22 cellular contexts compared by ENCODE assay signal in the genomic region with DNA sequence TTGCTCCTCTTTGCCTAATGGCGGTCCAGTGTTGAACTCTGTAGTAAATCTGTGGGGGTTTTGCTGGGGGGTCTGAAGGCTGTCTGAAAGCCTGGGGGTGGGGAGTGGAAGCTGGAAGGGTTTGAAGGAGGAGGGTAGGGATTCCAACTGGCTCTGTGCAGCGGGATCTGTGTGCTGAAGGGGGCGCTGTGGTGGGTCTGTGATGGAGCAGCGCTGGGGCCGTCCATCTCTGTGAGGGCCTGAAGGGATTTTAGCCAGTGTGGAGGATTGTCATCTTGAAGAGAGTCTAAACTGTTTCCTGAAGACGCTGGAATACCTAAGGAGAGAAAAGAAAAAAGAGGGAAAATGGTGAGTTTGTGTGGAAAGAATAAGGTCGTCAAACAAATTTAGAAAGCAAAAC.
DNase-seq lines count a peak whose midpoint lies in the region; ATAC-seq, FAIRE-seq and TF ChIP-seq lines count a peak whose summit lies in the region.
"Had no signal": no experiment of that assay in that cellular context is flagged by ENCODE, and none has a peak within 500 bp of the region (broad histone marks: within the 10 kb centered on the region; RNA-seq: fewer than 3 reads in every experiment).

No MANE protein-coding gene starts in this region.

- DNase-seq in bronchial epithelial cell (ENCODE audit: low read depth) (no peak), keratinocyte (ENCODE audit: low read depth, low spot score) (no peak), NCI-H774 (lab: John Stamatoyannopoulos, UW) (no peak), GM12892 (ENCODE audit: insufficient read length) (no peak), heart right ventricle (no peak)
- DNase-seq in stimulated activated CD4-positive, alpha-beta T cell treated with anti-CD3 and anti-CD28 coated beads, Interleukin-4, amount 100 ng/mL, for 1 hour, result no peak
- DNase-seq: caudate nucleus; COR-L47; effector CD4-positive, alpha-beta T cell; foreskin fibroblast; Karpas-422; NCI-H1436; NCI-H2171 treated with DMSO at 0.1 percent for 48 hours; pancreas; stimulated activated CD4-positive, alpha-beta T cell treated with anti-CD3 and anti-CD28 coated beads, Interleukin-4, amount 100 ng/mL, for 4 hours; stimulated activated CD8-positive, alpha-beta memory T cell treated with anti-CD3 and anti-CD28 coated beads, Interleukin-4, amount 100 ng/mL, for 48 hours; T-cell had no signal

- TF ChIP-seq CTCF in C4-2B (conservative IDR thresholded peaks at IDR 0.05), result peak; percentile 22
- no peak for TF ChIP-seq CTCF in HEK293 (tag by site-specific recombination; IDR thresholded peaks at IDR 0.05)
- TF ChIP-seq CTCF in bronchial epithelial cell (IDR thresholded peaks at IDR 0.05; ENCODE audit: insufficient read depth, low read length, severe bottlenecking), result peak; percentile 3
- peak; percentile 6 to 18 (median 14) for TF ChIP-seq CTCF in keratinocyte (optimal IDR thresholded peaks at IDR 0.05 in 1 of 3, IDR thresholded peaks at IDR 0.05 in 1 of 3, conservative IDR thresholded peaks at IDR 0.05 in 1 of 3; ENCODE audit: extremely low read depth in 1 of 3, insufficient read depth in 2 of 3, low read length in 3 of 3)
- TF ChIP-seq CTCF in heart right ventricle (IDR thresholded peaks at IDR 0.05), result no peak

- intact Hi-C loops in heart right ventricle (cut with DNase I), result no loop called here

- no peaks in the 10 kb centered on the region for H3K9me1 ChIP-seq in keratinocyte (ENCODE audit: control insufficient read depth, extremely low read depth, insufficient read depth, low read length)

- H3K9ac ChIP-seq in keratinocyte (ENCODE audit: control insufficient read depth, extremely low read depth, insufficient read depth, low read length), result no peak overlapping the region

- H3K4me3 ChIP-seq in HEK293 (ENCODE audit: low read depth, low read length) (no peak overlapping the region), bronchial epithelial cell (ENCODE audit: low read depth, low read length) (no peak overlapping the region), keratinocyte (ENCODE audit: control insufficient read depth in 2 of 3, extremely low read depth in 1 of 3, insufficient read depth in 2 of 3, low read depth in 1 of 3, low read length in 3 of 3) (no peak overlapping the region), heart right ventricle (no peak overlapping the region)
- H3K4me3 ChIP-seq: pancreas, suprapubic skin had no signal

- FAIRE-seq in bronchial epithelial cell (lab: Jason Lieb, UNC), result no peak
- FAIRE-seq in keratinocyte (lab: Jason Lieb, UNC), result no peak
- no peak for FAIRE-seq in GM12892 (lab: Jason Lieb, UNC)
- FAIRE-seq: GM12891, pancreas had no signal

- H3K4me2 ChIP-seq in keratinocyte (ENCODE audit: control insufficient read depth, extremely low read depth, insufficient read depth, low read depth, low read length), result no peak overlapping the region

- no peak overlapping the region for H2AFZ ChIP-seq in keratinocyte (ENCODE audit: control insufficient read depth, low read length)

- CTCF ChIA-PET in HEK293 (lab: Yijun Ruan, JAX), result interaction anchor here (0.6 to 1.6 kb wide), 5 partner anchors 10 to 907 kb away, joined by 3 to 6 read pairs (median 4); no protein-coding TSS in a partner anchor

- no peaks in the 10 kb centered on the region for H4K20me1 ChIP-seq in keratinocyte (ENCODE audit: control insufficient read depth, extremely low read depth, insufficient read depth, low read length)

- no peak for ATAC-seq in heart right ventricle
- ATAC-seq: pancreas, Right ventricle myocardium inferior, T-cell had no signal

- H3K9me3 ChIP-seq in HEK293 (ENCODE audit: control insufficient read depth, insufficient read depth, low read depth, low read length) (no peaks in the 10 kb centered on the region), keratinocyte (ENCODE audit: control insufficient read depth, low read depth, low read length) (no peaks in the 10 kb centered on the region), heart right ventricle (no peaks in the 10 kb centered on the region)
- H3K9me3 ChIP-seq: pancreas, suprapubic skin had no signal

- H3K27ac ChIP-seq in C4-2B (no peak overlapping the region), HEK293 (ENCODE audit: extremely low read depth, low read depth, low read length) (no peak overlapping the region), keratinocyte (ENCODE audit: control insufficient read depth, insufficient read depth, low read length) (no peak overlapping the region), heart right ventricle (no peak overlapping the region)
- H3K27ac ChIP-seq: pancreas, suprapubic skin had no signal

- no peaks in the 10 kb centered on the region for H3K4me1 ChIP-seq in HEK293 (ENCODE audit: control insufficient read depth, insufficient read depth, low read length)
- no peaks in the 10 kb centered on the region for H3K4me1 ChIP-seq in keratinocyte (ENCODE audit: control insufficient read depth, extremely low read depth, insufficient read depth, low read length)
- H3K4me1 ChIP-seq in heart right ventricle, result peaks cover 0 to 15% (median 7%) of the 10 kb centered on the region in 9 donors
- H3K4me1 ChIP-seq: pancreas, suprapubic skin had no signal

- 86 to 88% methylated on average over 7 of the region's 7 CpGs for WGBS in heart right ventricle, 2 donors

- POLR2A ChIA-PET in HEK293 (lab: Yijun Ruan, JAX), result no interaction called here

- H3K27me3 ChIP-seq in bronchial epithelial cell (ENCODE audit: control insufficient read depth, insufficient read depth, low read length) (no peaks in the 10 kb centered on the region), keratinocyte (ENCODE audit: control insufficient read depth, extremely low read depth, insufficient read depth, low read length) (no peaks in the 10 kb centered on the region), heart right ventricle (no peaks in the 10 kb centered on the region)
- H3K27me3 ChIP-seq: pancreas, suprapubic skin had no signal

- H3K79me2 ChIP-seq in keratinocyte (ENCODE audit: control insufficient read depth, insufficient read depth, low read length), result no peaks in the 10 kb centered on the region

- H3K36me3 ChIP-seq in HEK293 (ENCODE audit: control insufficient read depth in 2 of 2, insufficient read depth in 1 of 2, low read length in 2 of 2), result peaks cover 0 to 19% of the 10 kb centered on the region in 2 experiments; a peak in 1 of 3 replicates
- peaks cover 3% of the 10 kb centered on the region for H3K36me3 ChIP-seq in bronchial epithelial cell (ENCODE audit: control insufficient read depth, insufficient read depth, low read length)
- peaks cover 3 to 6% of the 10 kb centered on the region in 2 experiments for H3K36me3 ChIP-seq in keratinocyte (ENCODE audit: control insufficient read depth in 2 of 2, extremely low read depth in 1 of 2, insufficient read depth in 2 of 2, low read length in 2 of 2)
- H3K36me3 ChIP-seq in heart right ventricle, result peaks cover 0 to 30% (median 6%) of the 10 kb centered on the region in 9 donors
- H3K36me3 ChIP-seq: pancreas had no signal

- TF ChIP-seq POLR2A in GM12892 (IDR thresholded peaks at IDR 0.05; ENCODE audit: low read depth, low read length), result no peak

- dilution Hi-C loops in keratinocyte (cut with MboI; ENCODE audit: extremely low pct_ligation_motif_present, low sequenced_read_pairs), result no loop called here

TF ChIP-seq in HEK293, 187 proteins besides CTCF, POLR2A, EP300 and RAD21:
- TF ChIP-seq ZNF423 (tag by site-specific recombination; IDR thresholded peaks at IDR 0.05), result no peak
- peak; percentile 96 for TF ChIP-seq ZNF2 (tag by site-specific recombination; IDR thresholded peaks at IDR 0.05)
TF ChIP-seq in HEK293: peak in this region for 1.

Comparison
In these comparisons a context has a peak if more than half of its experiments do, and no peak if none do; other contexts are left out.
1. CTCF ChIP-seq: peak in C4-2B (single experiment), bronchial epithelial cell (single experiment) and keratinocyte (3 of 3); none in HEK293 (single experiment) and heart right ventricle (0 of 9).